Comparison of ENCODE assay signal across 8 cellular contexts in the genomic region with DNA sequence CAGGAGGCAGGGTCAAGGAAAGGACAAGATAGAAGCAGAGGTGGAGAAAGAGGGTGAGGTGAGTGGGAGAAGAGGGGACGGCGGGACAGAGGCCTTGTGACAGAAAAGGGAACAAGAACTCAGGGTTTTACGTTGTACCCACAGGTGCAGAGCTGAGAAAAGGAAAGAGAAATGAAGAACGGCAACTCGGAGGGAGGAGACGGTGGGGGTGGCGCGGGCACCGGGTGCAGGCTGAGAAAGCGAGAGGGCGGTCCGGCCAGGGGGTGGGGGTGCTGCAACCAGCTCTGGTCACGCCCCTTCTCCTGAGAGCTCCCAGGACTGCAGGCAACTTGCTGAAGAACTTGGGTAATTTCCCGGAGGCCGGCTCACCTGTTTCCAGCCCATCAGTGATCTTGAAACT.
A peak's percentile ranks its signal among the peaks of the same experiment; 100 is the strongest.
DNase-seq lines count a peak whose midpoint lies in the region; ATAC-seq and TF ChIP-seq lines count a peak whose summit lies in the region.

No MANE protein-coding gene starts in this region.

- intact Hi-C loops in breast epithelium (cut with DNase I; ENCODE audit: low total_unique reads), result no loop called here

- H3K27me3 ChIP-seq in breast epithelium (no peaks in the 10 kb centered on the region), parathyroid adenoma (ENCODE audit: control insufficient read depth, insufficient read depth, low read length) (no peaks in the 10 kb centered on the region)

- peak overlapping the region; percentile 58 for H3K4me2 ChIP-seq in parathyroid adenoma (ENCODE audit: low read length)

- H3K4me1 ChIP-seq in breast epithelium (peaks cover 0 to 7% of the 10 kb centered on the region in 2 donors), parathyroid adenoma (no peaks in the 10 kb centered on the region)

- peak overlapping the region in 2 of 3 donors; percentile 24 to 49 for H3K4me3 ChIP-seq in breast epithelium
- H3K4me3 ChIP-seq in parathyroid adenoma (ENCODE audit: low read depth, low read length), result peak overlapping the region; percentile 19

- ATAC-seq in GM18517 (IDR thresholded peaks at IDR 0.05; ENCODE audit: unreplicated experiment) (peak; percentile 83), HG02885 (IDR thresholded peaks at IDR 0.05; ENCODE audit: poor library complexity, unreplicated experiment) (peak; percentile 82)

- H3K27ac ChIP-seq in breast epithelium (no peak overlapping the region), parathyroid adenoma (no peak overlapping the region)

- no peaks in the 10 kb centered on the region for H3K36me3 ChIP-seq in breast epithelium
- H3K36me3 ChIP-seq in parathyroid adenoma (ENCODE audit: control insufficient read depth, insufficient read depth, low read length), result no peaks in the 10 kb centered on the region

- no peaks in the 10 kb centered on the region for H3K9me3 ChIP-seq in breast epithelium
- H3K9me3 ChIP-seq in parathyroid adenoma (ENCODE audit: control insufficient read depth, low read length), result no peaks in the 10 kb centered on the region

- no peak for TF ChIP-seq CTCF in breast epithelium (IDR thresholded peaks at IDR 0.05)
- TF ChIP-seq CTCF in parathyroid adenoma (IDR thresholded peaks at IDR 0.05), result no peak

- peak in 4 of 5 experiments; percentile 19 to 63 (median 53) for DNase-seq in T-helper 2 cell
- DNase-seq in breast epithelium (ENCODE audit: low spot score in 2 of 2), result peak in 1 of 2 donors; percentile 27
- no peak for DNase-seq in NCI-H2081 (lab: John Stamatoyannopoulos, UW)
- DNase-seq in GF-D8 (lab: John Stamatoyannopoulos, UW), result no peak
- DNase-seq in NCI-H2227 (lab: John Stamatoyannopoulos, UW; ENCODE audit: unreplicated experiment), result no peak

- H3K9ac ChIP-seq in parathyroid adenoma, result no peak overlapping the region

- no peak overlapping the region for H2AFZ ChIP-seq in parathyroid adenoma

- no peaks in the 10 kb centered on the region for H3K79me2 ChIP-seq in parathyroid adenoma

- TF ChIP-seq POLR2A in breast epithelium (IDR thresholded peaks at IDR 0.05), result no peak

Comparison
In these comparisons a context has a peak if more than half of its experiments do, and no peak if none do; other contexts are left out.
1. DNase-seq: peak in T-helper 2 cell (4 of 5); none in NCI-H2081 (0 of 2), GF-D8 (single experiment) and NCI-H2227 (single experiment).